ENCODE assay signal across 8 cellular contexts in the genomic region with DNA sequence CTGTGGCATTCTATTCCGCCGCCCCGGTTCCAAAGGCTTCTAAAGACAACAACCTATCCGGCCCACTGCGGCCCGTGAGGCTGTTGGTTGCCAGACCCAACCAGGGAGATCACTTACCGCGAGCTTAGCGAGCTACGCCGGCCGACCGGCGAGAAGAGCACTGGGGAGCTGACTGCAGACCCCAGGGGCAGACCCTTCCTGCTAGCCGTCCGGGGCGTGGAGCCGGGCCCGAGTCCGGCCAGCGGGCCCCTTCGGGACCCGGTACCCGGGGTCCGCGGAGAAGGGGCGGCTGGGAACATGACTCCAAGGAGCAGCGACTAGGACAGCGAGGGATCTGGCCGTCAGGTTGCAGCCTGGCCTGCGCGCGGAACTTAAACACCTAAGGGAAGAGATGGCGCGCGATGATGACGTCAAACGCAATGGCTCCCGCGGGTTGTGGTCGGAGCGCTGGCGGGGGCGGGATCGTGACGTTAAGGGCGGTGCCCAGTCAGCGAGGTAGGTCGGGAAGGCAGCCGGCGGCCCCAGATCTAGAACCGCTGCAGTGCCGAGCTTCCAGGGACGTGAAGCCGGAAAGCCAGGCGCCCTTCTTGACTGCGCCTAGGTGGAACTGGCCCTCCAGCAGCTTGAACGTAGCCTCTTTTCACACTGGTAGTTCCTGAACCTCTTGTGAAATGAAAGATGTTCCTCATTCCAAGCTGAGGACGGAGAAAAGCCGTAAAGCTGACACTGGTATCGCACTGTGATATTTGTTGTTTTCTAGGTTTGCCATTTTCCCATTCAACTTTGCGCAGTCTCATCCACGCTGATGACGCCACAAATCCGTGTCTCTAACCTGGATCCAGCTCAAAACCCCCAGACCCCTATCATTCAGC. TPM values are rescaled to one million over a fixed set of nuclear protein-coding genes. Genes with fewer than 3 reads are reported as not detected.
DNase-seq lines count a peak whose midpoint lies in the region; ATAC-seq and TF ChIP-seq lines count a peak whose summit lies in the region.

NUP133 (minus strand) TSS at position 391 of the 872 bp plus-strand sequence; CDS start at position 299, 92 bp downstream.

- WGBS in liver, result under 1% methylated on average over 65 of the region's 65 CpGs

- peaks cover 0 to 3% (median 0%) of the 10 kb centered on the region in 3 donors for H3K27me3 Mint-ChIP-seq in CD14-positive monocyte (ENCODE audit: low read depth in 3 of 3)

- peak within 1 kb of the TSS; percentile 88 to 96 for H3K9ac ChIP-seq in liver (ENCODE audit: low read depth in 1 of 2, low read length in 2 of 2)

- peaks cover 21% of the 10 kb centered on the region for H3K4me1 Mint-ChIP-seq in CD14-positive monocyte

- H3K27ac Mint-ChIP-seq in CD14-positive monocyte, result peak within 1 kb of the TSS; percentile 96 to 99 (median 99)

- H3K27me3 ChIP-seq in liver (ENCODE audit: control insufficient read depth in 4 of 4, insufficient read depth in 4 of 4, low read length in 3 of 4), result no peaks in the 10 kb centered on the region

- peaks cover 8 to 12% of the 10 kb centered on the region in 2 donors for H3K36me3 Mint-ChIP-seq in CD14-positive monocyte

- DNase-seq in CD14-positive monocyte (ENCODE audit: low spot score) (peak; percentile 97), NCI-H82 (lab: John Stamatoyannopoulos, UW) (peak; percentile 100), dermis microvascular lymphatic vessel endothelial cell (ENCODE audit: low read depth in 2 of 2) (peak; percentile 97 to 99)
- peak; percentile 99 to 100 for DNase-seq in activated CD4-positive, alpha-beta T cell treated with anti-CD3 and anti-CD28 coated beads, Interleukin-2, amount 50 U/mL, for 48 hours
- peak; percentile 99 for DNase-seq in stimulated activated CD4-positive, alpha-beta T cell treated with anti-CD3 and anti-CD28 coated beads, Interleukin-4, amount 100 ng/mL, for 24 hours

- peak within 1 kb of the TSS; percentile 81 to 92 for H3K4me3 Mint-ChIP-seq in CD14-positive monocyte

- intact Hi-C loops in CD14-positive monocyte (cut with micrococcal nuclease), result loop anchor here (5.0 to 10.0 kb wide), 2 partner anchors 47 to 236 kb away; partner anchors contain the start of genes ABCB10 (in 1 of the 2) and RAB4A (in 1 of the 2)

- peak within 1 kb of the TSS; percentile 78 to 96 for H3K27ac ChIP-seq in liver (ENCODE audit: low read depth in 1 of 2, low read length in 2 of 2)

- peaks cover 0 to 7% (median 0%) of the 10 kb centered on the region in 4 donors for H3K36me3 ChIP-seq in liver (ENCODE audit: control insufficient read depth in 4 of 4, insufficient read depth in 3 of 4, low read depth in 1 of 4, low read length in 3 of 4)

- peaks cover 0 to 2% (median 0%) of the 10 kb centered on the region in 7 donors for H3K9me3 Mint-ChIP-seq in CD14-positive monocyte

- no peak for TF ChIP-seq CTCF in CD14-positive monocyte (IDR thresholded peaks at IDR 0.05)
- no peak for TF ChIP-seq CTCF in liver (IDR thresholded peaks at IDR 0.05; ENCODE audit: low read depth, low read length, missing input control)

- ATAC-seq in GM19397 (IDR thresholded peaks at IDR 0.05; ENCODE audit: unreplicated experiment), result peak; percentile 96
- peak; percentile 92 for ATAC-seq in HG03571 (IDR thresholded peaks at IDR 0.05; ENCODE audit: unreplicated experiment)

- peak within 1 kb of the TSS; percentile 88 to 96 (median 89) for H3K4me3 ChIP-seq in liver (ENCODE audit: low read depth in 1 of 3, low read length in 3 of 3)

- TF ChIP-seq RAD21 in liver (IDR thresholded peaks at IDR 0.05), result peak in 1 of 2 donors; percentile 7

- no peaks in the 10 kb centered on the region for H3K9me3 ChIP-seq in liver (ENCODE audit: control insufficient read depth in 4 of 4, low read length in 3 of 4)

- peaks cover 0 to 25% (median 15%) of the 10 kb centered on the region in 4 donors for H3K4me1 ChIP-seq in liver (ENCODE audit: control insufficient read depth in 4 of 4, insufficient read depth in 4 of 4, low read length in 3 of 4)

TF ChIP-seq in liver, 16 proteins besides CTCF, POLR2A, EP300 and RAD21:
- TF ChIP-seq, protein P1, sequence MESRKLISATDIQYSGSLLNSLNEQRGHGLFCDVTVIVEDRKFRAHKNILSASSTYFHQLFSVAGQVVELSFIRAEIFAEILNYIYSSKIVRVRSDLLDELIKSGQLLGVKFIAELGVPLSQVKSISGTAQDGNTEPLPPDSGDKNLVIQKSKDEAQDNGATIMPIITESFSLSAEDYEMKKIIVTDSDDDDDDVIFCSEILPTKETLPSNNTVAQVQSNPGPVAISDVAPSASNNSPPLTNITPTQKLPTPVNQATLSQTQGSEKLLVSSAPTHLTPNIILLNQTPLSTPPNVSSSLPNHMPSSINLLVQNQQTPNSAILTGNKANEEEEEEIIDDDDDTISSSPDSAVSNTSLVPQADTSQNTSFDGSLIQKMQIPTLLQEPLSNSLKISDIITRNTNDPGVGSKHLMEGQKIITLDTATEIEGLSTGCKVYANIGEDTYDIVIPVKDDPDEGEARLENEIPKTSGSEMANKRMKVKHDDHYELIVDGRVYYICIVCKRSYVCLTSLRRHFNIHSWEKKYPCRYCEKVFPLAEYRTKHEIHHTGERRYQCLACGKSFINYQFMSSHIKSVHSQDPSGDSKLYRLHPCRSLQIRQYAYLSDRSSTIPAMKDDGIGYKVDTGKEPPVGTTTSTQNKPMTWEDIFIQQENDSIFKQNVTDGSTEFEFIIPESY (IDR thresholded peaks at IDR 0.05), result peak; percentile 97
- TF ChIP-seq, protein P2, sequence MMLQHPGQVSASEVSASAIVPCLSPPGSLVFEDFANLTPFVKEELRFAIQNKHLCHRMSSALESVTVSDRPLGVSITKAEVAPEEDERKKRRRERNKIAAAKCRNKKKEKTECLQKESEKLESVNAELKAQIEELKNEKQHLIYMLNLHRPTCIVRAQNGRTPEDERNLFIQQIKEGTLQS (IDR thresholded peaks at IDR 0.05), result no peak
- TF ChIP-seq HNF4A (conservative IDR thresholded peaks at IDR 0.05) (no peak), YY1 (IDR thresholded peaks at IDR 0.05) (peak; percentile 98), RXRA (IDR thresholded peaks at IDR 0.05) (peak; percentile 39 to 53), REST (IDR thresholded peaks at IDR 0.05) (peak; percentile 86), FOXA1 (IDR thresholded peaks at IDR 0.05) (peak; percentile 59), GABPA (IDR thresholded peaks at IDR 0.05 in 1 of 2, conservative IDR thresholded peaks at IDR 0.05 in 1 of 2) (no peak), NR2F2 (IDR thresholded peaks at IDR 0.05) (peak; percentile 25), EGR1 (IDR thresholded peaks at IDR 0.05; ENCODE audit: low read depth in 2 of 2) (peak; percentile 92 to 98), FOXA2 (IDR thresholded peaks at IDR 0.05) (peak; percentile 17), SP1 (IDR thresholded peaks at IDR 0.05) (peak; percentile 65), TAF1 (conservative IDR thresholded peaks at IDR 0.05) (peak; percentile 95), JUND (IDR thresholded peaks at IDR 0.05) (no peak), HNF4G (IDR thresholded peaks at IDR 0.05) (no peak)
- TF ChIP-seq, protein P3, sequence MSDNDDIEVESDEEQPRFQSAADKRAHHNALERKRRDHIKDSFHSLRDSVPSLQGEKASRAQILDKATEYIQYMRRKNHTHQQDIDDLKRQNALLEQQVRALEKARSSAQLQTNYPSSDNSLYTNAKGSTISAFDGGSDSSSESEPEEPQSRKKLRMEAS (IDR thresholded peaks at IDR 0.05), result peak; percentile 71

RNA-seq across cellular contexts. Expression of gene NUP133, which starts in this region (rescaled TPM):
- polyA plus RNA-seq in CD14-positive monocyte (10 to 100 TPM; 12.4 to 12.8 TPM), liver (1 to 10 TPM; 5.7 to 7.0 TPM)
- total RNA-seq in dermis microvascular lymphatic vessel endothelial cell (31.6 and 32.9 TPM in 2 replicates), liver (10 to 100 TPM; 13.8 to 22.7 TPM)

Comparison
In these comparisons a context has a peak if more than half of its experiments do, and no peak if none do; other contexts are left out.
1. Peak in every context shown above with its lines: DNase-seq, ATAC-seq, H3K4me3 ChIP-seq and H3K27ac ChIP-seq.